29 cellular contexts compared by ENCODE assay signal in the genomic region with DNA sequence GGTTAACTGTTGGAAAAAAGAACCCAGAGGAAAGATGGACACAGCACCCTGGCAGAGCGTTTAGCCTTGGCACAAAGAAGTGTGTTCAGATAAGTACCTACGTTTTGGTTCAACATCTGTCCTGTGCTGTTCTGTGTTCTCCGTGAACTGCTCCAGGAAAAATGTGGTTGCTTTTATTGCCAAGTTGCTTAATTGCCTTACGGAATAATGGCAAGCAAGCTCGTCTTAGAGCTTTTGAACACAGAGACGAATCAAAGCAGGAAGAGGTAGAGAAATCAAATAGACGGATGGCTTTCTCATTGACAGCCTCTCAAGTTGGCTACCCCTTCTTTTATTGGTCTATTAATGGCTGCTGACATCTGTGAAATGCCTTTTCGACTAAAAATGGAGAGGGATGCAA.
"Had no signal": no experiment of that assay in that cellular context is flagged by ENCODE, and none has a peak within 500 bp of the region (broad histone marks: within the 10 kb centered on the region; RNA-seq: fewer than 3 reads in every experiment).

No MANE protein-coding gene starts in this region.

- H3K4me3 Mint-ChIP-seq: activated B cell treated with CpG ODN at 0.5 μM for 24 hours; activated CD8-positive, alpha-beta T cell treated with anti-CD3 and anti-CD28 coated beads for 36 hours; activated naive CD8-positive, alpha-beta T cell; activated T-cell treated with anti-CD3 and anti-CD28 coated beads, Interleukin-2, amount 50 U/mL, for 4 hours; activated T-helper 17 cell treated with anti-CD3 and anti-CD28 coated beads, Interleukin-2, amount 50 U/mL, for 72 hours; central memory CD8-positive, alpha-beta T cell; dendritic cell treated with granulocyte-macrophage colony-stimulating factor and Interleukin-4, amounts not matched to agents 40 ng/mL and 50 ng/mL, for 4 days; T-helper 1 cell treated with Interleukin-12 subunit alpha and Interleukin-12 subunit beta and Interleukin-4 antibody, amounts not matched to agents 30 μg/mL and 1 μg/mL, for 36 hours had no signal

- H3K36me3 Mint-ChIP-seq: activated naive CD8-positive, alpha-beta T cell had no signal

- H3K36me3 ChIP-seq: brain microvascular endothelial cell, WERI-Rb-1 had no signal

- H3K27ac Mint-ChIP-seq: activated B cell treated with CpG ODN at 0.5 μM for 24 hours; activated CD8-positive, alpha-beta T cell treated with anti-CD3 and anti-CD28 coated beads for 36 hours; activated naive CD8-positive, alpha-beta T cell; activated T-helper 17 cell treated with anti-CD3 and anti-CD28 coated beads, Interleukin-2, amount 50 U/mL, for 72 hours; dendritic cell treated with granulocyte-macrophage colony-stimulating factor and Interleukin-4, amounts not matched to agents 40 ng/mL and 50 ng/mL, for 4 days; T-helper 1 cell treated with Interleukin-12 subunit alpha and Interleukin-12 subunit beta and Interleukin-4 antibody, amounts not matched to agents 30 μg/mL and 1 μg/mL, for 36 hours had no signal

- H3K9me3 Mint-ChIP-seq: dendritic cell treated with granulocyte-macrophage colony-stimulating factor and Interleukin-4, amounts not matched to agents 40 ng/mL and 50 ng/mL, for 4 days had no signal

- DNase-seq: activated B cell treated with CpG ODN at 0.5 μM for 24 hours; activated CD4-positive, alpha-beta T cell treated with anti-CD3 and anti-CD28 coated beads for 48 hours; activated CD4-positive, alpha-beta T cell treated with anti-CD3 and anti-CD28 coated beads, Interleukin-2, amount 50 U/mL, for 1 hour; activated CD4-positive, alpha-beta T cell treated with anti-CD3 and anti-CD28 coated beads, Interleukin-2, amount 50 U/mL, for 48 hours; activated CD8-positive, alpha-beta memory T cell treated with anti-CD3 and anti-CD28 coated beads for 24 hours; activated CD8-positive, alpha-beta T cell treated with anti-CD3 and anti-CD28 coated beads for 36 hours; activated effector memory CD4-positive, alpha-beta T cell treated with Interleukin-2 at 50 U/mL for 16 hours; activated gamma-delta T cell treated with Interleukin-2 at 50 U/mL for 16 hours; activated naive CD4-positive, alpha-beta T cell treated with anti-CD3 and anti-CD28 coated beads, Interleukin-2, amount 50 U/mL, for 16 hours; activated naive CD4-positive, alpha-beta T cell treated with Interleukin-2 at 50 U/mL for 16 hours; activated T-cell treated with anti-CD3 and anti-CD28 coated beads, Interleukin-2, amount 50 U/mL, for 4 hours; amniotic stem cell; anterior cingulate cortex; brain microvascular endothelial cell; dorsolateral prefrontal cortex; effector memory CD4-positive, alpha-beta T cell; foreskin fibroblast; head of caudate nucleus; T-helper 9 cell; WERI-Rb-1 had no signal

- H3K27me3 Mint-ChIP-seq: activated B cell treated with CpG ODN at 0.5 μM for 24 hours; activated CD8-positive, alpha-beta T cell treated with anti-CD3 and anti-CD28 coated beads for 36 hours; activated naive CD8-positive, alpha-beta T cell; activated T-helper 17 cell treated with anti-CD3 and anti-CD28 coated beads, Interleukin-2, amount 50 U/mL, for 72 hours; central memory CD8-positive, alpha-beta T cell; dendritic cell treated with granulocyte-macrophage colony-stimulating factor and Interleukin-4, amounts not matched to agents 40 ng/mL and 50 ng/mL, for 4 days had no signal

- H3K27me3 ChIP-seq: brain microvascular endothelial cell had no signal

- H3K4me1 Mint-ChIP-seq: activated B cell treated with CpG ODN at 0.5 μM for 24 hours; activated T-helper 17 cell treated with anti-CD3 and anti-CD28 coated beads, Interleukin-2, amount 50 U/mL, for 72 hours; central memory CD8-positive, alpha-beta T cell had no signal

- H3K27ac ChIP-seq: brain microvascular endothelial cell, coronary artery, dorsolateral prefrontal cortex, epithelial cell of prostate, WERI-Rb-1 had no signal

- H3K4me3 ChIP-seq: coronary artery had no signal

- ATAC-seq: activated CD4-positive, CD25-positive, alpha-beta regulatory T cell treated with anti-CD3 and anti-CD28 coated beads, Interleukin-2, amount 50 U/mL, for 24 hours; activated CD8-positive, alpha-beta T cell treated with anti-CD3 and anti-CD28 coated beads for 36 hours; activated T-cell treated with anti-CD3 and anti-CD28 coated beads, Interleukin-2, amount 50 U/mL, for 4 hours; activated T-helper 17 cell treated with anti-CD3 and anti-CD28 coated beads, Interleukin-2, amount 50 U/mL, for 72 hours; esophagus mucosa had no signal
